Comparison of ENCODE assay signal across 26 cellular contexts in the genomic region with DNA sequence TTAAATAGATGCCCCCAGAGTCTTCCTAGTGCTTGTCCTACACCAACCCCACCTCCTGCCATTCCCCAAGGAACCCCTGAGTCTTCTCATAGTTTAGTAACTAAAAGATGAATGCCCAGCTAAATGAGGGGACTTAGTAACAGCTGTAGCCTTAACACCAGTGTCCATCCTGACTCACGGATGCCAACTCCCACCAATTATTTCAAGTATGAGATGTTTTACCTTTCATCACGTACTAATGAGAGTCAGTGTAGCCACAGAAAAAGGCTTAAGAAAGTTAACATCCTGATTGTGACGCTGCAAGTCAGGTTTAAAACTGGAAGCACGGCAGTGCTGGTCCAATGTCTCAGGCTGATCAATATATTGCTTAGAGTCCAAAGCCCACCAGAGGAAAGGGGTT.
"Had no signal": no experiment of that assay in that cellular context is flagged by ENCODE, and none has a peak within 500 bp of the region (broad histone marks: within the 10 kb centered on the region; RNA-seq: fewer than 3 reads in every experiment).

No MANE protein-coding gene starts in this region.

- H3K27me3 Mint-ChIP-seq: activated B cell treated with CpG ODN at 0.5 μM for 24 hours had no signal

- H3K36me3 Mint-ChIP-seq: activated naive CD4-positive, alpha-beta T cell treated with anti-CD3 and anti-CD28 coated beads, Interleukin-2, amount 50 U/mL, for 72 hours; immature natural killer cell; naive B cell had no signal

- H3K4me1 Mint-ChIP-seq: activated B cell treated with CpG ODN at 0.5 μM for 24 hours, naive B cell had no signal

- H3K9me3 ChIP-seq: body of pancreas, esophagus muscularis mucosa, heart left ventricle, left lung, lower lobe of right lung, mucosa of descending colon, testis, transverse colon, uterus had no signal

- H3K9me3 Mint-ChIP-seq: activated B cell treated with CpG ODN at 0.5 μM for 24 hours; activated naive CD4-positive, alpha-beta T cell treated with anti-CD3 and anti-CD28 coated beads, Interleukin-2, amount 50 U/mL, for 72 hours; activated T-cell treated with anti-CD3 and anti-CD28 coated beads, Interleukin-2, amount 50 U/mL, for 72 hours; immature natural killer cell had no signal

- H3K4me3 Mint-ChIP-seq: activated B cell treated with CpG ODN at 0.5 μM for 24 hours; activated T-cell treated with anti-CD3 and anti-CD28 coated beads, Interleukin-2, amount 50 U/mL, for 72 hours; immature natural killer cell; naive B cell had no signal

- DNase-seq: activated B cell treated with CpG ODN at 0.5 μM for 24 hours; activated CD4-positive, alpha-beta T cell treated with anti-CD3 and anti-CD28 coated beads, Interleukin-2, amount 50 U/mL, for 4 hours; activated naive CD4-positive, alpha-beta T cell; activated T-cell treated with anti-CD3 and anti-CD28 coated beads for 4 hours; activated T-cell treated with anti-CD3 and anti-CD28 coated beads, Interleukin-2, amount 50 U/mL, for 72 hours; body of pancreas; dermis blood vessel endothelial cell; effector CD4-positive, alpha-beta T cell; foreskin keratinocyte; heart left ventricle; hypothalamus; immature natural killer cell; left lung; lower lobe of right lung; mucosa of descending colon; naive B cell; posterior cingulate gyrus; right cardiac atrium; stimulated activated CD4-positive, alpha-beta T cell treated with anti-CD3 and anti-CD28 coated beads, Interleukin-2, amount 100 ng/mL, for 48 hours; stimulated activated naive CD4-positive, alpha-beta T cell treated with Interleukin-2 at 50 U/mL for 16 hours; T-helper 2 cell; testis; transverse colon; uterus had no signal

- H3K4me1 ChIP-seq: body of pancreas, heart left ventricle, left lung, testis, uterus had no signal

- H3K27me3 ChIP-seq: body of pancreas, esophagus muscularis mucosa, foreskin keratinocyte, heart left ventricle, left lung, testis, transverse colon, uterus had no signal

- H3K36me3 ChIP-seq: esophagus muscularis mucosa, heart left ventricle, left lung, lower lobe of right lung, transverse colon, uterus had no signal

- H3K4me3 ChIP-seq: body of pancreas, esophagus muscularis mucosa, heart left ventricle, left lung, lower lobe of right lung, mucosa of descending colon, testis, transverse colon, uterus had no signal

- H3K27ac Mint-ChIP-seq: activated B cell treated with CpG ODN at 0.5 μM for 24 hours; activated naive CD4-positive, alpha-beta T cell treated with anti-CD3 and anti-CD28 coated beads, Interleukin-2, amount 50 U/mL, for 72 hours; activated T-cell treated with anti-CD3 and anti-CD28 coated beads, Interleukin-2, amount 50 U/mL, for 72 hours; immature natural killer cell had no signal

- H3K27ac ChIP-seq: body of pancreas, esophagus muscularis mucosa, foreskin keratinocyte, heart left ventricle, left lung, lower lobe of right lung, testis, transverse colon, uterus had no signal
